8 cellular contexts compared by ENCODE assay signal in the genomic region with DNA sequence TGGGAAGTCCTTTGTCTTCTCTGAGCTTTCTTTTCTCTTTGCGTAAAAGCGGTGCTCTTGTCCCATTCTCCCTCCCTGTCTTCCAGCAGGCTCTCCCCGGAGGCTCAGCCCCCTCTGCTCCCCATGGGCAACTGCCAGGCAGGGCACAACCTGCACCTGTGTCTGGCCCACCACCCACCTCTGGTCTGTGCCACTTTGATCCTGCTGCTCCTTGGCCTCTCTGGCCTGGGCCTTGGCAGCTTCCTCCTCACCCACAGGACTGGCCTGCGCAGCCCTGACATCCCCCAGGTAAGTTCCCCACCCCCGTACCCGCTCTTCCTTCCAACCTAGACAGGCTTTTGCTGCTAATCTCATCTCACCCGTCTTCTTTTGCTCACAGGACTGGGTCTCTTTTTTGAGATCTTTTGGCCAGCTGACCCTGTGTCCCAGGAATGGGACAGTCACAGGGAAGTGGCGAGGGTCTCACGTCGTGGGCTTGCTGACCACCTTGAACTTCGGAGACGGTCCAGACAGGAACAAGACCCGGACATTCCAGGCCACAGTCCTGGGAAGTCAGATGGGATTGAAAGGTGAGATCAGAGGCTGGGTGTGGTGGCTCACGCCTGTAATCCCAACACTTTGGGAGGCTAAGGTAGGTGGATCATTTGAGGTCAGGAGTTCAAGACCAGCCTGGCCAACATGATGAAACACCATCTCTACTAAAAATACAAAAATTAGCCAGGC. TPM values are rescaled to one million over a fixed set of nuclear protein-coding genes. Genes with fewer than 3 reads are reported as not detected.
DNase-seq lines count a peak whose midpoint lies in the region; ATAC-seq, FAIRE-seq and TF ChIP-seq lines count a peak whose summit lies in the region.

No MANE protein-coding gene starts in this region.

- TF ChIP-seq CTCF in K562 (IDR thresholded peaks at IDR 0.05 in 2 of 3, conservative IDR thresholded peaks at IDR 0.05 in 1 of 3; ENCODE audit: insufficient read depth in 2 of 3, low read depth in 1 of 3, low read length in 3 of 3) (no peak), transverse colon (IDR thresholded peaks at IDR 0.05) (no peak)

- H3K9me3 ChIP-seq in K562 (replicated peaks; ENCODE audit: control insufficient read depth, insufficient read depth, low read depth, low read length) (no peaks in the 10 kb centered on the region; the same call in 1 of the 2 replicates), mesodermal cell (ENCODE audit: control insufficient read depth, low read length) (no peaks in the 10 kb centered on the region), transverse colon (no peaks in the 10 kb centered on the region)

- no peaks in the 10 kb centered on the region for H3K9me1 ChIP-seq in K562 (ENCODE audit: control insufficient read depth, insufficient read depth, low read length)

- peak overlapping the region; percentile 87 for H3K4me2 ChIP-seq in K562 (ENCODE audit: insufficient read depth, low read length)

- H3K4me1 ChIP-seq in K562 (replicated peaks in 1 of 2; ENCODE audit: control insufficient read depth in 2 of 2, insufficient read depth in 2 of 2, low read length in 2 of 2) (peaks cover 12 to 20% of the 10 kb centered on the region in 2 experiments; a peak in 4 of 5 replicates), mesodermal cell (ENCODE audit: control insufficient read depth, insufficient read depth, low read length, poor library complexity, severe bottlenecking) (no peaks in the 10 kb centered on the region), transverse colon (peaks cover 0 to 38% (median 20%) of the 10 kb centered on the region in 4 donors)

- H3K27me3 ChIP-seq in K562 (ENCODE audit: control insufficient read depth in 2 of 2, insufficient read depth in 2 of 2, low read length in 2 of 2) (no peaks in the 10 kb centered on the region), transverse colon (no peaks in the 10 kb centered on the region)

- TF ChIP-seq EP300 in K562 (IDR thresholded peaks at IDR 0.05; ENCODE audit: low read length) (no peak), transverse colon (IDR thresholded peaks at IDR 0.05; ENCODE audit: low read depth) (no peak)

- H3K4me3 ChIP-seq in K562 (peak overlapping the region; percentile 69; the same call in 1 of the 2 replicates), mesodermal cell (ENCODE audit: extremely low read depth, insufficient read depth, low read length, poor library complexity, severe bottlenecking) (peak overlapping the region; percentile 62), transverse colon (peak overlapping the region in 3 of 4 donors; percentile 60 to 83 (median 70))

- 85% methylated on average over 9 of the region's 14 CpGs for WGBS in K562 (ENCODE audit: insufficient coverage, low coverage, missing lambda C conversion rate)
- 92 to 95% methylated on average over 13 to 14 of the region's 14 CpGs for WGBS in mesodermal cell (ENCODE audit: insufficient coverage in 2 of 2), 2 experiments
- 28 to 85% methylated on average over 2 to 14 of the region's 14 CpGs for WGBS in transverse colon (ENCODE audit: low coverage in 1 of 2), 2 donors

- ATAC-seq in K562 (no peak), HG02970 (IDR thresholded peaks at IDR 0.05; ENCODE audit: low FRiP score, unreplicated experiment) (no peak)

- in situ Hi-C loops in K562 (cut with MboI) (no loop called here), transverse colon (cut with MboI; ENCODE audit: low pct_ligation_motif_present in 1 of 4, low pct_unique_long_range_greater_than_20kb in 1 of 4, low sequenced_read_pairs in 3 of 4) (no loop called here)

- H3K36me3 ChIP-seq in K562 (ENCODE audit: control insufficient read depth, insufficient read depth, low read length) (peaks cover 11% of the 10 kb centered on the region), mesodermal cell (ENCODE audit: control insufficient read depth, insufficient read depth, low read length) (peaks cover 20% of the 10 kb centered on the region), transverse colon (peaks cover 0 to 4% (median 0%) of the 10 kb centered on the region in 4 donors)

- H3K79me2 ChIP-seq in K562 (ENCODE audit: control insufficient read depth, insufficient read depth, low read length): peaks cover 7% of the 10 kb centered on the region; the same call in 2 of the 3 replicates

- BruUV-seq in K562 (replicated peaks; lab: Mats Ljungman, UMichigan): no TSS peak

- H4K20me1 ChIP-seq in K562 (replicated peaks; ENCODE audit: control insufficient read depth, insufficient read depth, low read length): no peaks in the 10 kb centered on the region

- FAIRE-seq in K562 (lab: Jason Lieb, UNC): no peak

- CTCF ChIA-PET in K562 (lab: Yijun Ruan, JAX; ENCODE audit: low intra/inter-chr PET ratio): no interaction called here

- TF ChIP-seq POLR2A in K562 (conservative IDR thresholded peaks at IDR 0.05) (no peak), transverse colon (IDR thresholded peaks at IDR 0.05) (no peak)

- H2AFZ ChIP-seq in K562 (ENCODE audit: low read depth, low read length): no peak overlapping the region; the same call in 1 of the 2 replicates

- intact Hi-C loops in K562 (cut with micrococcal nuclease) (loop anchor here (5.0 kb wide), 1 partner anchor 36 kb away; the partner anchor contains the start of gene KCTD13), transverse colon (cut with DNase I; ENCODE audit: low total_unique reads) (no loop called here)

- peak overlapping the region; percentile 86 to 95 for H3K9ac ChIP-seq in K562 (ENCODE audit: insufficient read depth in 1 of 2, low read depth in 2 of 2, low read length in 2 of 2)

- no peak for TF ChIP-seq RAD21 in K562 (CRISPR knock-in tag; conservative IDR thresholded peaks at IDR 0.05 in 1 of 2, IDR thresholded peaks at IDR 0.05 in 1 of 2)

- no peak overlapping the region for H3K27ac ChIP-seq in K562 (ENCODE audit: extremely low read depth, low read depth, low read length)
- H3K27ac ChIP-seq in mesodermal cell (ENCODE audit: low read depth, low read length, severe bottlenecking): no peak overlapping the region
- H3K27ac ChIP-seq in transverse colon: peak overlapping the region; percentile 93 to 98 (median 96)

- peak; percentile 62 for DNase-seq in activated effector memory CD4-positive, alpha-beta T cell treated with anti-CD3 and anti-CD28 coated beads, Interleukin-2, amount 50 U/mL, for 16 hours
- no peak for DNase-seq in activated effector memory CD4-positive, alpha-beta T cell treated with Interleukin-2 at 50 U/mL for 16 hours
- DNase-seq in K562 (ENCODE audit: extremely low read depth in 1 of 4, low spot score in 3 of 4) (peak in 1 of 4 experiments; percentile 2), transverse colon (no peak), GM19238 (ENCODE audit: insufficient read length, low spot score) (no peak)
- DNase-seq in activated CD4-positive, CD25-positive, alpha-beta regulatory T cell treated with anti-CD3 and anti-CD28 coated beads, Interleukin-2, amount 50 U/mL, for 72 hours: no peak

- POLR2A ChIA-PET in K562 (lab: Yijun Ruan, JAX): interaction anchor here (1.9 to 3.3 kb wide), 2 partner anchors 11 to 19 kb away, joined by 17 to 18 read pairs; partner anchors contain the start of gene TAOK2

RNA-seq across cellular contexts. Expression of gene TMEM219, which starts 1.3 kb away (rescaled TPM):
- 34.9 and 76.7 TPM in 2 replicates for total RNA-seq in K562 (2011; cell fraction: chromatin; rRNA removed; ENCODE audit: low replicate concordance)
- 63.2 and 73.7 TPM in 2 replicates for total RNA-seq in K562 (2011; cell fraction: nucleolus; rRNA removed)
- 62.0 and 68.4 TPM in 2 replicates for total RNA-seq in K562 (2011; cell fraction: nucleoplasm; rRNA removed)
- 56.4 and 60.5 TPM in 2 replicates for total RNA-seq in K562 (2014; rRNA removed)
- 34.1 and 35.3 TPM in 2 replicates for total RNA-seq in K562 (2014; rRNA removed; fragmentation: Illumina TruSeq; extraction: Trizol)
- total RNA-seq in K562 (2015; rRNA removed; fragmentation: Illumina TruSeq; extraction: Trizol): 46.4 and 46.8 TPM in 2 replicates
- 57.7 and 64.6 TPM in 2 replicates for total RNA-seq in K562 (2021)
- 55.5 and 85.5 TPM in 2 replicates for polyA plus RNA-seq in K562 (2011; rRNA removed)
- 120 and 121 TPM in 2 replicates for polyA plus RNA-seq in K562 (2011; cell fraction: cytosol; rRNA removed)
- polyA plus RNA-seq in K562 (2011; cell fraction: nucleus; rRNA removed): 192 and 207 TPM in 2 replicates
- polyA plus RNA-seq in K562 (2012): 68.1 and 168 TPM in 2 replicates
- 41.5 and 48.3 TPM in 2 replicates for polyA plus RNA-seq in K562 (2014; fragmentation: Illumina TruSeq; extraction: Trizol)
- polyA plus RNA-seq in K562 (2014; fragmentation: Nextera tagmentation; extraction: Ambion mirVana): 10 to 100 TPM; 49.4 to 57.1 TPM
- polyA plus RNA-seq in K562 (2014; rRNA removed): 62.8 and 74.4 TPM in 2 replicates
- polyA minus RNA-seq in K562 (2011; rRNA and poly(A)+ RNA removed): 23.5 and 23.6 TPM in 2 replicates
- 28.1 and 37.4 TPM in 2 replicates for polyA minus RNA-seq in K562 (2011; cell fraction: cytosol; rRNA and poly(A)+ RNA removed)
- 24.4 and 32.1 TPM in 2 replicates for polyA minus RNA-seq in K562 (2011; cell fraction: nucleus; rRNA and poly(A)+ RNA removed)
- polyA plus RNA-seq in mesodermal cell (2013, experiment 1 of 2): 151 TPM
- polyA plus RNA-seq in mesodermal cell (2013, experiment 2 of 2): 126 TPM
- total RNA-seq in transverse colon: 100 to 1,000 TPM; 149 to 210 (median 158) TPM

RNA-seq across cellular contexts. Expression of gene TAOK2, which starts 10.5 kb away (rescaled TPM):
- 84.4 and 156 TPM in 2 replicates for total RNA-seq in K562 (2011; cell fraction: chromatin; rRNA removed; ENCODE audit: low replicate concordance)
- 84.5 and 93.2 TPM in 2 replicates for total RNA-seq in K562 (2011; cell fraction: nucleolus; rRNA removed)
- 82.3 and 98.5 TPM in 2 replicates for total RNA-seq in K562 (2011; cell fraction: nucleoplasm; rRNA removed)
- total RNA-seq in K562 (2014; rRNA removed): 29.3 and 33.3 TPM in 2 replicates
- 7.1 and 8.5 TPM in 2 replicates for total RNA-seq in K562 (2014; rRNA removed; fragmentation: Illumina TruSeq; extraction: Trizol)
- total RNA-seq in K562 (2015; rRNA removed; fragmentation: Illumina TruSeq; extraction: Trizol): 20.1 and 21.7 TPM in 2 replicates
- total RNA-seq in K562 (2021): 34.0 and 41.8 TPM in 2 replicates
- 13.7 and 19.6 TPM in 2 replicates for polyA plus RNA-seq in K562 (2011; rRNA removed)
- polyA plus RNA-seq in K562 (2011; cell fraction: cytosol; rRNA removed): 13.2 and 20.8 TPM in 2 replicates
- 76.1 and 109 TPM in 2 replicates for polyA plus RNA-seq in K562 (2011; cell fraction: nucleus; rRNA removed)
- 20.2 and 35.5 TPM in 2 replicates for polyA plus RNA-seq in K562 (2012)
- 11.6 and 16.5 TPM in 2 replicates for polyA plus RNA-seq in K562 (2014; fragmentation: Illumina TruSeq; extraction: Trizol)
- under 1 TPM; 0.10 to 0.11 TPM for polyA plus RNA-seq in K562 (2014; fragmentation: Nextera tagmentation; extraction: Ambion mirVana)
- 22.6 and 27.7 TPM in 2 replicates for polyA plus RNA-seq in K562 (2014; rRNA removed)
- 12.5 and 15.8 TPM in 2 replicates for polyA minus RNA-seq in K562 (2011; rRNA and poly(A)+ RNA removed)
- 15.7 and 17.3 TPM in 2 replicates for polyA minus RNA-seq in K562 (2011; cell fraction: cytosol; rRNA and poly(A)+ RNA removed)
- polyA minus RNA-seq in K562 (2011; cell fraction: nucleus; rRNA and poly(A)+ RNA removed): 23.2 and 31.2 TPM in 2 replicates
- 46.5 TPM for polyA plus RNA-seq in mesodermal cell (2013, experiment 1 of 2)
- polyA plus RNA-seq in mesodermal cell (2013, experiment 2 of 2): 38.1 TPM
- total RNA-seq in transverse colon: 100 to 1,000 TPM in 1 of 4 donors, 10 to 100 TPM in 3; 54.6 to 103 (median 68.1) TPM

RNA-seq across cellular contexts. Expression of gene HIRIP3, which starts 32.2 kb away (rescaled TPM):
- 4.5 and 8.9 TPM in 2 replicates for total RNA-seq in K562 (2011; cell fraction: chromatin; rRNA removed; ENCODE audit: low replicate concordance)
- total RNA-seq in K562 (2011; cell fraction: nucleolus; rRNA removed): 8.7 and 12.5 TPM in 2 replicates
- 7.2 and 10.7 TPM in 2 replicates for total RNA-seq in K562 (2011; cell fraction: nucleoplasm; rRNA removed)
- total RNA-seq in K562 (2014; rRNA removed): 34.6 and 38.2 TPM in 2 replicates
- 6.7 and 8.6 TPM in 2 replicates for total RNA-seq in K562 (2014; rRNA removed; fragmentation: Illumina TruSeq; extraction: Trizol)
- total RNA-seq in K562 (2015; rRNA removed; fragmentation: Illumina TruSeq; extraction: Trizol): 16.9 and 18.2 TPM in 2 replicates
- 27.5 and 28.2 TPM in 2 replicates for total RNA-seq in K562 (2021)
- 10.6 and 13.3 TPM in 2 replicates for polyA plus RNA-seq in K562 (2011; rRNA removed)
- polyA plus RNA-seq in K562 (2011; cell fraction: cytosol; rRNA removed): 12.9 and 25.4 TPM in 2 replicates
- 11.5 and 18.3 TPM in 2 replicates for polyA plus RNA-seq in K562 (2011; cell fraction: nucleus; rRNA removed)
- 26.2 and 27.2 TPM in 2 replicates for polyA plus RNA-seq in K562 (2012)
- polyA plus RNA-seq in K562 (2014; fragmentation: Illumina TruSeq; extraction: Trizol): 25.1 and 28.8 TPM in 2 replicates
- 1 to 10 TPM; 3.3 to 5.6 TPM for polyA plus RNA-seq in K562 (2014; fragmentation: Nextera tagmentation; extraction: Ambion mirVana)
- polyA plus RNA-seq in K562 (2014; rRNA removed): 27.3 and 38.0 TPM in 2 replicates
- polyA minus RNA-seq in K562 (2011; rRNA and poly(A)+ RNA removed): 2.8 and 3.3 TPM in 2 replicates
- polyA minus RNA-seq in K562 (2011; cell fraction: cytosol; rRNA and poly(A)+ RNA removed): 8.1 and 11.4 TPM in 2 replicates
- polyA minus RNA-seq in K562 (2011; cell fraction: nucleus; rRNA and poly(A)+ RNA removed): 6.7 and 9.0 TPM in 2 replicates
- polyA plus RNA-seq in mesodermal cell (2013, experiment 1 of 2): 11.8 TPM
- 11.0 TPM for polyA plus RNA-seq in mesodermal cell (2013, experiment 2 of 2)
- 10 to 100 TPM in 2 of 4 donors, 1 to 10 TPM in 2; 1.8 to 11.7 (median 8.8) TPM for total RNA-seq in transverse colon

RNA-seq across cellular contexts. Expression of gene INO80E, which starts 32.9 kb away (rescaled TPM):
- 24.7 and 53.3 TPM in 2 replicates for total RNA-seq in K562 (2011; cell fraction: chromatin; rRNA removed; ENCODE audit: low replicate concordance)
- total RNA-seq in K562 (2011; cell fraction: nucleolus; rRNA removed): 38.0 and 39.7 TPM in 2 replicates
- 35.7 and 40.2 TPM in 2 replicates for total RNA-seq in K562 (2011; cell fraction: nucleoplasm; rRNA removed)
- total RNA-seq in K562 (2014; rRNA removed) (75.3 and 77.4 TPM in 2 replicates), K562 (2014; rRNA removed; fragmentation: Illumina TruSeq; extraction: Trizol) (28.5 and 30.9 TPM in 2 replicates), K562 (2015; rRNA removed; fragmentation: Illumina TruSeq; extraction: Trizol) (49.3 and 51.7 TPM in 2 replicates), K562 (2021) (73.3 and 88.6 TPM in 2 replicates), transverse colon (10 to 100 TPM; 65.6 to 94.3 (median 73.0) TPM)
- polyA plus RNA-seq in K562 (2011; rRNA removed) (22.8 and 23.4 TPM in 2 replicates), K562 (2014; fragmentation: Illumina TruSeq; extraction: Trizol) (102 and 107 TPM in 2 replicates), K562 (2014; fragmentation: Nextera tagmentation; extraction: Ambion mirVana) (under 1 TPM; 0.31 to 0.56 TPM), K562 (2014; rRNA removed) (71.2 and 75.1 TPM in 2 replicates)
- polyA plus RNA-seq in K562 (2011; cell fraction: cytosol; rRNA removed): 21.9 and 35.3 TPM in 2 replicates
- polyA plus RNA-seq in K562 (2011; cell fraction: nucleus; rRNA removed): 42.2 and 55.5 TPM in 2 replicates
- 59.8 and 63.9 TPM in 2 replicates for polyA plus RNA-seq in K562 (2012)
- 5.5 and 6.6 TPM in 2 replicates for polyA minus RNA-seq in K562 (2011; rRNA and poly(A)+ RNA removed)
- polyA minus RNA-seq in K562 (2011; cell fraction: cytosol; rRNA and poly(A)+ RNA removed): 11.0 and 17.1 TPM in 2 replicates
- 12.3 and 14.2 TPM in 2 replicates for polyA minus RNA-seq in K562 (2011; cell fraction: nucleus; rRNA and poly(A)+ RNA removed)
- 84.6 TPM for polyA plus RNA-seq in mesodermal cell (2013, experiment 1 of 2)
- polyA plus RNA-seq in mesodermal cell (2013, experiment 2 of 2): 76.6 TPM

RNA-seq across cellular contexts. Expression of gene KCTD13, which starts 37.2 kb away (rescaled TPM):
- total RNA-seq in K562 (2011; cell fraction: chromatin; rRNA removed; ENCODE audit: low replicate concordance): 51.1 and 67.7 TPM in 2 replicates
- 41.6 and 49.4 TPM in 2 replicates for total RNA-seq in K562 (2011; cell fraction: nucleolus; rRNA removed)
- 75.0 and 143 TPM in 2 replicates for total RNA-seq in K562 (2011; cell fraction: nucleoplasm; rRNA removed)
- total RNA-seq in K562 (2014; rRNA removed): 9.8 and 10.6 TPM in 2 replicates
- total RNA-seq in K562 (2014; rRNA removed; fragmentation: Illumina TruSeq; extraction: Trizol): 5.2 and 6.7 TPM in 2 replicates
- total RNA-seq in K562 (2015; rRNA removed; fragmentation: Illumina TruSeq; extraction: Trizol): 7.1 and 8.4 TPM in 2 replicates
- 18.5 and 20.6 TPM in 2 replicates for total RNA-seq in K562 (2021)
- 14.5 and 23.3 TPM in 2 replicates for polyA plus RNA-seq in K562 (2011; rRNA removed)
- polyA plus RNA-seq in K562 (2011; cell fraction: cytosol; rRNA removed): 24.5 and 24.9 TPM in 2 replicates
- 37.2 and 58.4 TPM in 2 replicates for polyA plus RNA-seq in K562 (2011; cell fraction: nucleus; rRNA removed)
- 10.3 and 22.7 TPM in 2 replicates for polyA plus RNA-seq in K562 (2012)
- polyA plus RNA-seq in K562 (2014; fragmentation: Illumina TruSeq; extraction: Trizol): 9.5 and 11.0 TPM in 2 replicates
- 1 to 10 TPM; 1.0 to 2.3 TPM for polyA plus RNA-seq in K562 (2014; fragmentation: Nextera tagmentation; extraction: Ambion mirVana)
- 17.3 and 21.3 TPM in 2 replicates for polyA plus RNA-seq in K562 (2014; rRNA removed)
- polyA minus RNA-seq in K562 (2011; rRNA and poly(A)+ RNA removed): 10.6 and 14.2 TPM in 2 replicates
- 6.0 and 9.3 TPM in 2 replicates for polyA minus RNA-seq in K562 (2011; cell fraction: cytosol; rRNA and poly(A)+ RNA removed)
- 17.1 and 20.7 TPM in 2 replicates for polyA minus RNA-seq in K562 (2011; cell fraction: nucleus; rRNA and poly(A)+ RNA removed)
- polyA plus RNA-seq in mesodermal cell (2013, experiment 1 of 2): 24.1 TPM
- 17.5 TPM for polyA plus RNA-seq in mesodermal cell (2013, experiment 2 of 2)
- total RNA-seq in transverse colon: 100 to 1,000 TPM in 1 of 4 donors, 10 to 100 TPM in 3; 40.3 to 110 (median 57.4) TPM

Comparison
In these comparisons a context has a peak if more than half of its experiments do, and no peak if none do; other contexts are left out.
1. H3K27ac ChIP-seq: peak in transverse colon (4 of 4); none in K562 (single experiment) and mesodermal cell (single experiment).
2. Peak in every context shown above with its lines, with median percentiles within 50 percentile points of each other: H3K4me3 ChIP-seq.